ENCODE assay signal across 16 cellular contexts in genomic region chr1:1322418-1322817, GRCh38. TPM values are rescaled to one million over a fixed set of nuclear protein-coding genes. Genes with fewer than 3 reads are reported as not detected.
DNase-seq lines count a peak whose midpoint lies in the region; ATAC-seq and TF ChIP-seq lines count a peak whose summit lies in the region.
"Had no signal": no experiment of that assay in that cellular context is flagged by ENCODE, and none has a peak within 500 bp of the region (broad histone marks: within the 10 kb centered on the region; RNA-seq: fewer than 3 reads in every experiment).

No MANE protein-coding gene starts in this region.

- H3K9ac ChIP-seq in trophoblast cell (ENCODE audit: low read length), result no peak overlapping the region

- H3K79me1 ChIP-seq in trophoblast cell (ENCODE audit: low read length), result peaks cover 9% of the 10 kb centered on the region

- H4K8ac ChIP-seq in trophoblast cell (ENCODE audit: low read depth, low read length), result no peak overlapping the region

- POLR2A ChIA-PET in activated CD4-positive, alpha-beta T cell treated with anti-CD3 and anti-CD28 coated beads, Interleukin-2, amount 10 ng/mL, durations not matched to agents 7 days and 5 days (lab: Charles Lee), result no interaction called here
- POLR2A ChIA-PET in RWPE1 (lab: Yijun Ruan, JAX; ENCODE audit: low non-redundant PET), result no interaction called here

- H4K12ac ChIP-seq in trophoblast cell (ENCODE audit: low read depth, low read length), result no peak overlapping the region

- WGBS in trophoblast cell (ENCODE audit: extremely low coverage, insufficient coverage, insufficient read length), result no CpG with 5 or more reads among the region's 14 CpGs

- TF ChIP-seq CTCF in RWPE1 (conservative IDR thresholded peaks at IDR 0.05; ENCODE audit: low read depth), result no peak
- TF ChIP-seq CTCF in chondrocyte (IDR thresholded peaks at IDR 0.05), result no peak

- no peak overlapping the region for H3K18ac ChIP-seq in trophoblast cell (ENCODE audit: low read length)

- no peak overlapping the region for H2AFZ ChIP-seq in trophoblast cell (ENCODE audit: insufficient read depth, low read length, poor library complexity)

- peak overlapping the region; percentile 21 for H3K4ac ChIP-seq in trophoblast cell (ENCODE audit: low read depth, low read length)

- no peak overlapping the region for H3K23ac ChIP-seq in trophoblast cell (ENCODE audit: low read length)

- peaks cover 27% of the 10 kb centered on the region for H3K4me1 Mint-ChIP-seq in activated CD4-positive, alpha-beta T cell treated with anti-CD3 and anti-CD28 coated beads, Interleukin-2, amount 10 ng/mL, durations not matched to agents 7 days and 5 days
- H3K4me1 Mint-ChIP-seq in chondrocyte (ENCODE audit: low read depth), result peaks cover 52% of the 10 kb centered on the region

- no peak overlapping the region for H2BK12ac ChIP-seq in trophoblast cell (ENCODE audit: low read length)

- H2BK120ac ChIP-seq in trophoblast cell (ENCODE audit: insufficient read depth, low read length, poor library complexity), result no peak overlapping the region

- H3K27me3 ChIP-seq in trophoblast cell (ENCODE audit: insufficient read depth, low read length), result no peaks in the 10 kb centered on the region
- H3K27me3 ChIP-seq: dorsolateral prefrontal cortex had no signal

- H3K9me3 ChIP-seq in trophoblast cell (ENCODE audit: insufficient read depth, low read depth, low read length), result peaks cover 3% of the 10 kb centered on the region

- no peak overlapping the region for H3K4me2 ChIP-seq in trophoblast cell (ENCODE audit: low read length)

- peaks cover 26% of the 10 kb centered on the region for H3K79me2 ChIP-seq in trophoblast cell (ENCODE audit: control insufficient read depth, insufficient read depth, low read length, poor library complexity)

- no peaks in the 10 kb centered on the region for H3K9me3 Mint-ChIP-seq in activated CD4-positive, alpha-beta T cell treated with anti-CD3 and anti-CD28 coated beads, Interleukin-2, amount 10 ng/mL, durations not matched to agents 7 days and 5 days
- H3K9me3 Mint-ChIP-seq in chondrocyte (ENCODE audit: low read depth), result no peaks in the 10 kb centered on the region

- no peaks in the 10 kb centered on the region for H3K27me3 Mint-ChIP-seq in activated CD4-positive, alpha-beta T cell treated with anti-CD3 and anti-CD28 coated beads, Interleukin-2, amount 10 ng/mL, durations not matched to agents 7 days and 5 days
- no peaks in the 10 kb centered on the region for H3K27me3 Mint-ChIP-seq in chondrocyte (ENCODE audit: low read depth)

- H2AK5ac ChIP-seq in trophoblast cell (ENCODE audit: low read length), result no peak overlapping the region

- CTCF ChIA-PET in activated CD4-positive, alpha-beta T cell treated with anti-CD3 and anti-CD28 coated beads, Interleukin-2, amount 10 ng/mL, durations not matched to agents 7 days and 5 days (lab: Charles Lee), result no interaction called here
- CTCF ChIA-PET in RWPE1 (lab: Yijun Ruan, JAX), result no interaction called here

- peaks cover 38 to 40% of the 10 kb centered on the region in 2 experiments for H3K36me3 ChIP-seq in trophoblast cell (ENCODE audit: control insufficient read depth in 1 of 2, insufficient read depth in 2 of 2, low read length in 2 of 2)

- H3K4me3 Mint-ChIP-seq in activated CD4-positive, alpha-beta T cell treated with anti-CD3 and anti-CD28 coated beads, Interleukin-2, amount 10 ng/mL, durations not matched to agents 7 days and 5 days, result peak overlapping the region; percentile 57
- H3K4me3 Mint-ChIP-seq in chondrocyte (ENCODE audit: unreplicated experiment), result peak overlapping the region; percentile 31

- no peak overlapping the region for H2BK5ac ChIP-seq in trophoblast cell (ENCODE audit: low read depth, low read length, poor library complexity)

- H3K27ac Mint-ChIP-seq in activated CD4-positive, alpha-beta T cell treated with anti-CD3 and anti-CD28 coated beads, Interleukin-2, amount 10 ng/mL, durations not matched to agents 7 days and 5 days, result no peak overlapping the region
- H3K27ac Mint-ChIP-seq in chondrocyte (ENCODE audit: unreplicated experiment), result peak overlapping the region; percentile 36

- H3K4me3 ChIP-seq in trophoblast cell (ENCODE audit: low read depth, low read length), result no peak overlapping the region

- no peak overlapping the region for H3K14ac ChIP-seq in trophoblast cell (ENCODE audit: low read length)

- peaks cover 12 to 16% of the 10 kb centered on the region in 2 experiments for H3K4me1 ChIP-seq in trophoblast cell (ENCODE audit: control insufficient read depth in 1 of 2, insufficient read depth in 2 of 2, low read length in 2 of 2)

- H4K91ac ChIP-seq in trophoblast cell (ENCODE audit: low read depth, low read length), result no peak overlapping the region

- H3K36me3 Mint-ChIP-seq in activated CD4-positive, alpha-beta T cell treated with anti-CD3 and anti-CD28 coated beads, Interleukin-2, amount 10 ng/mL, durations not matched to agents 7 days and 5 days (ENCODE audit: low read depth), result peaks cover 14% of the 10 kb centered on the region
- H3K36me3 Mint-ChIP-seq in chondrocyte (ENCODE audit: low read depth), result no peaks in the 10 kb centered on the region

- no peak for ATAC-seq in GM21423 (IDR thresholded peaks at IDR 0.05; ENCODE audit: unreplicated experiment)
- ATAC-seq: left colon, Panc1 had no signal

- H3K27ac ChIP-seq in RWPE1, result peak overlapping the region; percentile 100
- H3K27ac ChIP-seq in trophoblast cell (ENCODE audit: low read depth, low read length), result no peak overlapping the region
- no peak overlapping the region for H3K27ac ChIP-seq in caudate nucleus (ENCODE audit: low read depth, low read length)
- H3K27ac ChIP-seq: WERI-Rb-1 had no signal

- DNase-seq in activated CD4-positive, alpha-beta T cell treated with anti-CD3 and anti-CD28 coated beads, Interleukin-2, amount 10 ng/mL, durations not matched to agents 7 days and 5 days, result no peak
- DNase-seq in activated CD4-positive, alpha-beta T cell treated with anti-CD3 and anti-CD28 coated beads for 4 hours, result no peak
- DNase-seq in RWPE1 (ENCODE audit: low spot score) (no peak), chondrocyte (ENCODE audit: low spot score) (no peak), trophoblast cell (no peak), caudate nucleus (lab: John Stamatoyannopoulos, UW) (no peak), GDM1 (lab: John Stamatoyannopoulos, UW) (no peak)
- DNase-seq: dorsolateral prefrontal cortex; hypothalamus; left colon; NCI-H1930; NCI-H524 treated with DMSO at 0.1 percent for 48 hours; stimulated activated CD4-positive, alpha-beta T cell treated with anti-CD3 and anti-CD28 coated beads, Interleukin-15, amount 100 ng/mL, for 24 hours; WERI-Rb-1 had no signal

RNA-seq across cellular contexts. Expression of gene INTS11, which starts 2.0 kb away (rescaled TPM):
- 100 to 1,000 TPM; 123 to 126 TPM for total RNA-seq in activated CD4-positive, alpha-beta T cell treated with anti-CD3 and anti-CD28 coated beads, Interleukin-2, amount 10 ng/mL, durations not matched to agents 7 days and 5 days
- total RNA-seq in chondrocyte, result 67.3 to 87.0 TPM (median 73.8 TPM) in 3 replicates
- 86.5 and 92.0 TPM in 2 replicates for polyA plus RNA-seq in trophoblast cell (2013)

RNA-seq across cellular contexts. Expression of gene CPTP, which starts 2.2 kb away (rescaled TPM):
- total RNA-seq in activated CD4-positive, alpha-beta T cell treated with anti-CD3 and anti-CD28 coated beads, Interleukin-2, amount 10 ng/mL, durations not matched to agents 7 days and 5 days, result 10 to 100 TPM; 25.2 to 27.6 TPM
- total RNA-seq in chondrocyte, result 19.4 to 23.3 TPM (median 23.1 TPM) in 3 replicates
- polyA plus RNA-seq in trophoblast cell (2013), result 20.9 and 21.3 TPM in 2 replicates

RNA-seq across cellular contexts. Expression of gene TAS1R3, which starts 8.7 kb away (rescaled TPM):
- total RNA-seq in activated CD4-positive, alpha-beta T cell treated with anti-CD3 and anti-CD28 coated beads, Interleukin-2, amount 10 ng/mL, durations not matched to agents 7 days and 5 days, result 1 to 10 TPM; 3.1 to 3.7 TPM
- 0.28 to 0.68 TPM (median 0.37 TPM) in 3 replicates for total RNA-seq in chondrocyte
- 0.17 and 0.21 TPM in 2 replicates for polyA plus RNA-seq in trophoblast cell (2013)

RNA-seq across cellular contexts. Expression of gene PUSL1, which starts 14.0 kb away (rescaled TPM):
- 10 to 100 TPM; 18.9 to 24.4 TPM for total RNA-seq in activated CD4-positive, alpha-beta T cell treated with anti-CD3 and anti-CD28 coated beads, Interleukin-2, amount 10 ng/mL, durations not matched to agents 7 days and 5 days
- 21.6 to 22.3 TPM (median 22.1 TPM) in 3 replicates for total RNA-seq in chondrocyte
- polyA plus RNA-seq in trophoblast cell (2013), result 29.8 and 34.5 TPM in 2 replicates

RNA-seq across cellular contexts. Expression of gene ACAP3, which starts 14.7 kb away (rescaled TPM):
- total RNA-seq in activated CD4-positive, alpha-beta T cell treated with anti-CD3 and anti-CD28 coated beads, Interleukin-2, amount 10 ng/mL, durations not matched to agents 7 days and 5 days, result 10 to 100 TPM; 69.5 to 92.1 TPM
- 51.9 to 77.5 TPM (median 57.5 TPM) in 3 replicates for total RNA-seq in chondrocyte
- polyA plus RNA-seq in trophoblast cell (2013), result 29.9 and 32.2 TPM in 2 replicates
